Comparison of ENCODE assay signal across 18 cellular contexts in genomic region chr13:40204246-40204645, GRCh38.
A peak's percentile ranks its signal among the peaks of the same experiment; 100 is the strongest.
DNase-seq lines count a peak whose midpoint lies in the region; ATAC-seq and TF ChIP-seq lines count a peak whose summit lies in the region.
"Had no signal": no experiment of that assay in that cellular context is flagged by ENCODE, and none has a peak within 500 bp of the region (broad histone marks: within the 10 kb centered on the region; RNA-seq: fewer than 3 reads in every experiment).

No MANE protein-coding gene starts in this region.

- H3K4me2 ChIP-seq in DOHH2 (ENCODE audit: low read length) (peak overlapping the region; percentile 39), PC-3 (ENCODE audit: low read length) (no peak overlapping the region), GM23248 (ENCODE audit: unreplicated experiment) (no peak overlapping the region)

- peaks cover 5% of the 10 kb centered on the region; the same call in 1 of the 2 replicates for H3K9me3 ChIP-seq in DOHH2 (ENCODE audit: control insufficient read depth, insufficient read depth, low read length)
- no peaks in the 10 kb centered on the region for H3K9me3 ChIP-seq in PC-3 (ENCODE audit: low read length)
- H3K9me3 ChIP-seq in GM23248 (ENCODE audit: low read depth), result no peaks in the 10 kb centered on the region
- H3K9me3 ChIP-seq: BE2C, MG63, SJSA1 had no signal

- 88 to 95% methylated on average over 1 of the region's 1 CpG for WGBS in GM23248 (ENCODE audit: low coverage in 1 of 2, low lambda C conversion rate in 2 of 2, missing lambda C conversion rate in 2 of 2), 2 experiments

- H3K9me3 Mint-ChIP-seq in activated naive CD4-positive, alpha-beta T cell treated with anti-CD3 and anti-CD28 coated beads, Interleukin-2, amount 50 U/mL, for 24 hours, result peaks cover 8% of the 10 kb centered on the region
- no peaks in the 10 kb centered on the region for H3K9me3 Mint-ChIP-seq in activated naive CD4-positive, alpha-beta T cell treated with anti-CD3 and anti-CD28 coated beads for 36 hours
- H3K9me3 Mint-ChIP-seq in T-cell, result peaks cover 0 to 4% (median 0%) of the 10 kb centered on the region in 3 donors
- peaks cover 0 to 18% (median 8%) of the 10 kb centered on the region in 9 donors for H3K9me3 Mint-ChIP-seq in naive thymus-derived CD8-positive, alpha-beta T cell

- peaks cover 81% of the 10 kb centered on the region for H3K4me1 Mint-ChIP-seq in activated naive CD4-positive, alpha-beta T cell treated with anti-CD3 and anti-CD28 coated beads, Interleukin-2, amount 50 U/mL, for 24 hours
- peaks cover 77% of the 10 kb centered on the region for H3K4me1 Mint-ChIP-seq in activated naive CD4-positive, alpha-beta T cell treated with anti-CD3 and anti-CD28 coated beads for 36 hours (ENCODE audit: low read depth)
- peaks cover 76 to 81% (median 76%) of the 10 kb centered on the region in 3 donors for H3K4me1 Mint-ChIP-seq in T-cell
- H3K4me1 Mint-ChIP-seq in naive thymus-derived CD8-positive, alpha-beta T cell, result peaks cover 46 to 82% (median 79%) of the 10 kb centered on the region in 4 donors

- H4K20me1 ChIP-seq in DOHH2 (ENCODE audit: control insufficient read depth, insufficient read depth, low read depth, low read length) (no peaks in the 10 kb centered on the region), PC-3 (ENCODE audit: low read length) (no peaks in the 10 kb centered on the region), GM23248 (ENCODE audit: insufficient read depth) (no peaks in the 10 kb centered on the region)

- H3K27me3 Mint-ChIP-seq in activated naive CD4-positive, alpha-beta T cell treated with anti-CD3 and anti-CD28 coated beads, Interleukin-2, amount 50 U/mL, for 24 hours, result no peaks in the 10 kb centered on the region
- H3K27me3 Mint-ChIP-seq in activated naive CD4-positive, alpha-beta T cell treated with anti-CD3 and anti-CD28 coated beads for 36 hours (ENCODE audit: low read depth), result no peaks in the 10 kb centered on the region
- H3K27me3 Mint-ChIP-seq in T-cell, result no peaks in the 10 kb centered on the region
- no peaks in the 10 kb centered on the region for H3K27me3 Mint-ChIP-seq in naive thymus-derived CD8-positive, alpha-beta T cell

- POLR2A ChIA-PET in T-cell (lab: Charles Lee) (interaction anchor here in 1 of 2 donors (0.6 kb wide), 1 partner anchor 116 kb away, joined by 3 read pairs; no protein-coding TSS in a partner anchor), PC-3 (lab: Charles Lee; ENCODE audit: unreplicated experiment) (no interaction called here)
- POLR2A ChIA-PET in naive thymus-derived CD8-positive, alpha-beta T cell (lab: Charles Lee), result interaction anchor here (0.7 to 1.7 kb wide), 3 partner anchors 66 to 461 kb away, joined by 3 to 5 read pairs (median 3); no protein-coding TSS in a partner anchor

- H3K27ac Mint-ChIP-seq in activated naive CD4-positive, alpha-beta T cell treated with anti-CD3 and anti-CD28 coated beads, Interleukin-2, amount 50 U/mL, for 24 hours, result peak overlapping the region; percentile 81
- H3K27ac Mint-ChIP-seq in activated naive CD4-positive, alpha-beta T cell treated with anti-CD3 and anti-CD28 coated beads for 36 hours, result no peak overlapping the region
- peak overlapping the region; percentile 100 for H3K27ac Mint-ChIP-seq in T-cell
- peak overlapping the region in 9 of 10 donors; percentile 37 to 100 (median 80) for H3K27ac Mint-ChIP-seq in naive thymus-derived CD8-positive, alpha-beta T cell

- H3K9ac ChIP-seq in PC-3 (ENCODE audit: low read length) (no peak overlapping the region), GM23248 (no peak overlapping the region)

- H2AFZ ChIP-seq in PC-3 (ENCODE audit: low read length), result no peak overlapping the region
- H2AFZ ChIP-seq in GM23248, result no peak overlapping the region

- peak overlapping the region; percentile 24 for H3K27ac ChIP-seq in DOHH2 (ENCODE audit: low read depth, low read length)
- H3K27ac ChIP-seq in PC-3 (ENCODE audit: low read length), result no peak overlapping the region
- no peak overlapping the region for H3K27ac ChIP-seq in GM23248
- H3K27ac ChIP-seq: SJSA1 had no signal

- H3K4me3 Mint-ChIP-seq in activated naive CD4-positive, alpha-beta T cell treated with anti-CD3 and anti-CD28 coated beads, Interleukin-2, amount 50 U/mL, for 24 hours, result no peak overlapping the region
- H3K4me3 Mint-ChIP-seq in activated naive CD4-positive, alpha-beta T cell treated with anti-CD3 and anti-CD28 coated beads for 36 hours, result no peak overlapping the region
- H3K4me3 Mint-ChIP-seq in T-cell, result peak overlapping the region in 1 of 3 donors; percentile 58
- H3K4me3 Mint-ChIP-seq in naive thymus-derived CD8-positive, alpha-beta T cell, result peak overlapping the region in 3 of 10 donors; percentile 14 to 44 (median 15)

- TF ChIP-seq CTCF in DOHH2 (IDR thresholded peaks at IDR 0.05; ENCODE audit: low read depth, low read length, poor library complexity, severe bottlenecking) (no peak), PC-3 (conservative IDR thresholded peaks at IDR 0.05; ENCODE audit: low read depth, low read length) (no peak)

- DNase-seq in activated naive CD4-positive, alpha-beta T cell treated with anti-CD3 and anti-CD28 coated beads for 36 hours, result no peak
- DNase-seq in T-cell (no peak), PC-3 (no peak), GM23248 (no peak)
- DNase-seq in naive thymus-derived CD8-positive, alpha-beta T cell, result no peak
- DNase-seq in stimulated activated CD4-positive, alpha-beta T cell treated with anti-CD3 and anti-CD28 coated beads, Interleukin-1b, Interleukin-23, amount 100 ng/mL, for 48 hours, result no peak
- DNase-seq: BE2C, DMS79, MG63, NCI-H1694 treated with DMSO at 0.1 percent for 48 hours, NCI-H2107, NCI-H345, NCI-H524 treated with DMSO at 0.1 percent for 48 hours had no signal

- peaks cover 3% of the 10 kb centered on the region for H3K36me3 Mint-ChIP-seq in activated naive CD4-positive, alpha-beta T cell treated with anti-CD3 and anti-CD28 coated beads, Interleukin-2, amount 50 U/mL, for 24 hours
- peaks cover 2% of the 10 kb centered on the region for H3K36me3 Mint-ChIP-seq in activated naive CD4-positive, alpha-beta T cell treated with anti-CD3 and anti-CD28 coated beads for 36 hours (ENCODE audit: low read depth)
- no peaks in the 10 kb centered on the region for H3K36me3 Mint-ChIP-seq in T-cell
- peaks cover 0 to 15% (median 7%) of the 10 kb centered on the region in 3 donors for H3K36me3 Mint-ChIP-seq in naive thymus-derived CD8-positive, alpha-beta T cell

- no peak for ATAC-seq in T-cell (replicated peaks in 1 of 4)
- ATAC-seq in naive thymus-derived CD8-positive, alpha-beta T cell, result no peak
- no peak for ATAC-seq in PC-3
- ATAC-seq: Panc1 had no signal

- peaks cover 13% of the 10 kb centered on the region for H3K36me3 ChIP-seq in DOHH2 (ENCODE audit: control insufficient read depth, low read length)
- H3K36me3 ChIP-seq in PC-3 (ENCODE audit: low read depth, low read length), result no peaks in the 10 kb centered on the region
- H3K36me3 ChIP-seq in GM23248 (ENCODE audit: low read depth), result no peaks in the 10 kb centered on the region
- H3K36me3 ChIP-seq: BE2C, HAP-1, MG63, SJSA1 had no signal

- no TSS peak for BruUV-seq in PC-3 (replicated peaks; lab: Mats Ljungman, UMichigan)

- H3K79me2 ChIP-seq in DOHH2 (ENCODE audit: control insufficient read depth, low read length) (no peaks in the 10 kb centered on the region), PC-3 (ENCODE audit: low read length) (no peaks in the 10 kb centered on the region), GM23248 (ENCODE audit: insufficient read depth) (no peaks in the 10 kb centered on the region)

- in situ Hi-C loops in GM23248 (cut with MboI), result no loop called here

- peak overlapping the region; percentile 10; the same call in 1 of the 2 replicates for H3K4me3 ChIP-seq in DOHH2 (ENCODE audit: low read length)
- H3K4me3 ChIP-seq in PC-3 (ENCODE audit: low read length), result no peak overlapping the region
- H3K4me3 ChIP-seq in GM23248, result no peak overlapping the region
- H3K4me3 ChIP-seq: HAP-1, MG63, SJSA1 had no signal

- H3F3A ChIP-seq in DOHH2 (ENCODE audit: control insufficient read depth, insufficient read depth), result peaks cover 13% of the 10 kb centered on the region
- H3F3A ChIP-seq in PC-3 (ENCODE audit: low read length, unreplicated experiment), result no peaks in the 10 kb centered on the region
- no peaks in the 10 kb centered on the region for H3F3A ChIP-seq in GM23248 (ENCODE audit: insufficient read depth)

- CTCF ChIA-PET in activated naive CD4-positive, alpha-beta T cell treated with anti-CD3 and anti-CD28 coated beads for 36 hours (lab: Charles Lee), result interaction anchor here (0.8 to 1.7 kb wide), 4 partner anchors 13 to 47 kb away, joined by 3 to 6 read pairs (median 3); no protein-coding TSS in a partner anchor
- CTCF ChIA-PET in T-cell (lab: Charles Lee), result interaction anchor here (0.6 to 1.3 kb wide), 4 partner anchors 9 to 23 kb away, joined by 3 to 6 read pairs (median 3); no protein-coding TSS in a partner anchor
- CTCF ChIA-PET in PC-3 (lab: Charles Lee), result no interaction called here

- no peaks in the 10 kb centered on the region for H3K27me3 ChIP-seq in DOHH2 (ENCODE audit: control insufficient read depth, low read length)
- no peaks in the 10 kb centered on the region for H3K27me3 ChIP-seq in PC-3 (ENCODE audit: low read length)
- no peaks in the 10 kb centered on the region for H3K27me3 ChIP-seq in GM23248 (replicated peaks; ENCODE audit: insufficient read depth)
- H3K27me3 ChIP-seq: BE2C, MG63, SJSA1 had no signal

- H3K9me2 ChIP-seq in DOHH2 (replicated peaks; ENCODE audit: control insufficient read depth, low read length), result no peaks in the 10 kb centered on the region
- no peaks in the 10 kb centered on the region for H3K9me2 ChIP-seq in PC-3 (replicated peaks; ENCODE audit: low read length)
- no peaks in the 10 kb centered on the region for H3K9me2 ChIP-seq in GM23248 (ENCODE audit: insufficient read depth)

- intact Hi-C loops in activated naive CD4-positive, alpha-beta T cell treated with anti-CD3 and anti-CD28 coated beads for 36 hours (cut with micrococcal nuclease), result no loop called here
- intact Hi-C loops in PC-3 (cut with micrococcal nuclease), result no loop called here

- H3K4me1 ChIP-seq in DOHH2 (ENCODE audit: control insufficient read depth, low read length), result peaks cover 77% of the 10 kb centered on the region
- peaks cover 18% of the 10 kb centered on the region for H3K4me1 ChIP-seq in PC-3 (ENCODE audit: insufficient read depth, low read length)
- peaks cover 6% of the 10 kb centered on the region; the same call in 1 of the 2 replicates for H3K4me1 ChIP-seq in GM23248 (ENCODE audit: insufficient read depth)
- H3K4me1 ChIP-seq: BE2C, HAP-1, SJSA1 had no signal
